20 cellular contexts compared by ENCODE assay signal in genomic region chr9:92661127-92661526, GRCh38.
"Had no signal": no experiment of that assay in that cellular context is flagged by ENCODE, and none has a peak within 500 bp of the region (broad histone marks: within the 10 kb centered on the region; RNA-seq: fewer than 3 reads in every experiment).

No MANE protein-coding gene starts in this region.

- H3K9me3 Mint-ChIP-seq: activated B cell treated with CpG ODN at 0.5 μM for 24 hours; activated CD4-positive, alpha-beta T cell treated with anti-CD3 and anti-CD28 coated beads, Interleukin-2, amount 10 ng/mL, durations not matched to agents 24 days and 14 days; activated naive CD4-positive, alpha-beta T cell treated with anti-CD3 and anti-CD28 coated beads, Interleukin-2, amount 10 ng/mL, durations not matched to agents 7 days and 5 days; naive thymus-derived CD8-positive, alpha-beta T cell had no signal

- H3K9me3 ChIP-seq: adrenal gland, colonic mucosa, right atrium auricular region, stomach, thoracic aorta had no signal

- H3K4me3 Mint-ChIP-seq: activated B cell treated with CpG ODN at 0.5 μM for 24 hours; activated CD4-positive, alpha-beta T cell treated with anti-CD3 and anti-CD28 coated beads, Interleukin-2, amount 10 ng/mL, durations not matched to agents 24 days and 14 days; activated naive CD4-positive, alpha-beta T cell treated with anti-CD3 and anti-CD28 coated beads, Interleukin-2, amount 10 ng/mL, durations not matched to agents 7 days and 5 days had no signal

- H3K4me1 ChIP-seq: colonic mucosa had no signal

- H3K27ac Mint-ChIP-seq: activated B cell treated with CpG ODN at 0.5 μM for 24 hours; activated CD4-positive, alpha-beta T cell treated with anti-CD3 and anti-CD28 coated beads, Interleukin-2, amount 10 ng/mL, durations not matched to agents 24 days and 14 days; activated naive CD4-positive, alpha-beta T cell treated with anti-CD3 and anti-CD28 coated beads, Interleukin-2, amount 10 ng/mL, durations not matched to agents 7 days and 5 days had no signal

- H3K27me3 Mint-ChIP-seq: activated B cell treated with CpG ODN at 0.5 μM for 24 hours; activated CD4-positive, alpha-beta T cell treated with anti-CD3 and anti-CD28 coated beads, Interleukin-2, amount 10 ng/mL, durations not matched to agents 24 days and 14 days; activated naive CD4-positive, alpha-beta T cell treated with anti-CD3 and anti-CD28 coated beads, Interleukin-2, amount 10 ng/mL, durations not matched to agents 7 days and 5 days; naive thymus-derived CD8-positive, alpha-beta T cell; progenitor cell of endocrine pancreas had no signal

- DNase-seq: activated B cell treated with CpG ODN at 0.5 μM for 24 hours; activated CD4-positive, alpha-beta T cell treated with anti-CD3 and anti-CD28 coated beads, Interleukin-2, amount 10 ng/mL, durations not matched to agents 24 days and 14 days; activated naive CD4-positive, alpha-beta T cell treated with anti-CD3 and anti-CD28 coated beads, Interleukin-2, amount 10 ng/mL, durations not matched to agents 7 days and 5 days; activated T-cell treated with anti-CD3 and anti-CD28 coated beads for 4 hours; adrenal gland; colonic mucosa; effector CD4-positive, alpha-beta T cell; foreskin fibroblast; glutamatergic neuron; kidney glomerular epithelial cell; left ventricle myocardium superior; mesenchymal stem cell; naive thymus-derived CD8-positive, alpha-beta T cell; stomach had no signal

- FAIRE-seq: endothelial cell of umbilical vein, TTC549 had no signal

- H3K27me3 ChIP-seq: adrenal gland, colonic mucosa, right atrium auricular region, stomach had no signal

- H3K4me3 ChIP-seq: adrenal gland, colonic mucosa, right atrium auricular region, skin epidermis, stomach, thoracic aorta had no signal

- H3K36me3 ChIP-seq: colonic mucosa had no signal

- H3K27ac ChIP-seq: adrenal gland, colonic mucosa, right atrium auricular region, stomach, thoracic aorta had no signal

- ATAC-seq: left ventricle myocardium superior; naive thymus-derived CD8-positive, alpha-beta T cell had no signal
